In the genomic region with DNA sequence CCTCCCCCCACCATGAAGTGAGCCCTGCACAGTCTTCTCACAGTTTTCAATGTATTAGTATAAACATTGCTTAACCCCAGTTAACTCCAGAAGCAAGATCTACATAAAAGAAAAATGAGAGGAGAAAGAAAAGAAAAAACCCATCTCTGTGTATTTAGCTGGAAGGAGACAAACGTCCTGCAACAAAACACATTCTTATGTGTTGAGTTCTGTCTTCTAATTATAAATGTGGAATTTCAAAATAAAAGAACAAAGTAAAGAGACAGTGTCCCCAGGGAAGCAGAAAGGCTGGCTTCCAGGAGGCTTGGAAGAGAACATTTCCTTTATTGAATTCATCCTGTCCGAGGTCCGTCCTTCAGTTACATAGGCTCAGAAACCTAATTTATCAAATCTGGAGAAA, we compare ENCODE assay signal across 1 cellular context.
TF ChIP-seq lines count a peak whose summit lies in the region.

No MANE protein-coding gene starts in this region.

TF ChIP-seq in SK-N-SH, 30 proteins besides CTCF, POLR2A, EP300 and RAD21 (continued from another document):
- no peak for TF ChIP-seq TAF1 (IDR thresholded peaks at IDR 0.05; ENCODE audit: borderline replicate concordance, low read depth, low read length)
- TF ChIP-seq, protein P1, sequence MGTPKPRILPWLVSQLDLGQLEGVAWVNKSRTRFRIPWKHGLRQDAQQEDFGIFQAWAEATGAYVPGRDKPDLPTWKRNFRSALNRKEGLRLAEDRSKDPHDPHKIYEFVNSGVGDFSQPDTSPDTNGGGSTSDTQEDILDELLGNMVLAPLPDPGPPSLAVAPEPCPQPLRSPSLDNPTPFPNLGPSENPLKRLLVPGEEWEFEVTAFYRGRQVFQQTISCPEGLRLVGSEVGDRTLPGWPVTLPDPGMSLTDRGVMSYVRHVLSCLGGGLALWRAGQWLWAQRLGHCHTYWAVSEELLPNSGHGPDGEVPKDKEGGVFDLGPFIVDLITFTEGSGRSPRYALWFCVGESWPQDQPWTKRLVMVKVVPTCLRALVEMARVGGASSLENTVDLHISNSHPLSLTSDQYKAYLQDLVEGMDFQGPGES (IDR thresholded peaks at IDR 0.05; ENCODE audit: low read depth, low read length): no peak
- TF ChIP-seq GABPA (IDR thresholded peaks at IDR 0.05; ENCODE audit: low read depth): no peak
- no peak for TF ChIP-seq JUND (IDR thresholded peaks at IDR 0.05)
- no peak for TF ChIP-seq RCOR1 (IDR thresholded peaks at IDR 0.05; ENCODE audit: low read length)
- TF ChIP-seq RFX5 (IDR thresholded peaks at IDR 0.05; ENCODE audit: low read length): no peak
- no peak for TF ChIP-seq POLR2AphosphoS5 (IDR thresholded peaks at IDR 0.05; ENCODE audit: low read depth, low read length)
- no peak for TF ChIP-seq GATA2 (CRISPR knock-in tag; IDR thresholded peaks at IDR 0.05)
- TF ChIP-seq NFIC (IDR thresholded peaks at IDR 0.05; ENCODE audit: borderline replicate concordance): no peak
- no peak for TF ChIP-seq YY1 (IDR thresholded peaks at IDR 0.05; ENCODE audit: low read depth)
